In the genomic region with DNA sequence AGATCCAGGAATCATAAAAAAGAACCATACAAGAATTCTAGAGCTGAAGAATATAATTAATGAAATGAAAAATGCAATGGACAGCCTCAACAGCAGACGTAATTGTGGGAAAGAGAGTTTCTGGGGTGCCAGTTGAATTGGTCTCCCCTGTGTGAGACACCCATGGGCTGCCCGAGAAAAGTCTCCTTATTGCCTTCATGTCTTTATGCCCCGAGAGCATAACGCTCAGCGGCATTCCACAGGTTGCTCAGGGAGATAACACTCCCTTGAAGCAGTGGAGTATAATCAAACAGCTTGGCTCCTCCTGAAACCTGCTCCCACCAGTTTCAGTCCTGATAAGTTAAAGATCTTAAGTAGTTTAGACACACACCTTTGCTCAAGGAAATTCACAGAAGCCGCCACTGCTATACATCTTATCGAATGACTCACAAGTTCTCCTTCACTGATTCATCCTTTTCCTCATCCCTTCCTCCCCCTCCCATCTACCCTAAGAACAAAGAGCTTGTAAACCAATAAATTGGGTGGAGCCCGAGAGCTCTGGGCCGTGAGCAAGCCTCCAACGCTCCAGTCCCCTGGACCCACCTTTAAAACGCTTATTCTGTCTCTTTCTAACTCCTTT, we compare ENCODE assay signal across 10 cellular contexts. TPM values are rescaled to one million over a fixed set of nuclear protein-coding genes. Genes with fewer than 3 reads are reported as not detected.
"Had no signal": no experiment of that assay in that cellular context is flagged by ENCODE, and none has a peak within 500 bp of the region (broad histone marks: within the 10 kb centered on the region; RNA-seq: fewer than 3 reads in every experiment).

No MANE protein-coding gene starts in this region.

RNA-seq across cellular contexts. Expression of a gene that starts 5.5 kb away (rescaled TPM):
- total RNA-seq: activated CD4-positive, alpha-beta memory T cell treated with anti-CD3 and anti-CD28 coated beads for 36 hours; activated naive CD4-positive, alpha-beta T cell treated with anti-CD3 and anti-CD28 coated beads, Interleukin-2, amount 50 U/mL, for 72 hours; activated T-cell treated with anti-CD3 and anti-CD28 coated beads, Interleukin-2, amount 50 U/mL, for 4 hours; chondrocyte; mucosa of gallbladder; natural killer cell treated with Interleukin-12 subunit alpha and Interleukin-12 subunit beta and Interleukin-15 and Interleukin-18, amount 100 ng/mL, for 72 hours; osteocyte; temporal lobe had no signal
- polyA plus RNA-seq: lung had no signal

RNA-seq across cellular contexts. Expression of a gene that starts 28.9 kb away (rescaled TPM):
- total RNA-seq: activated CD4-positive, alpha-beta memory T cell treated with anti-CD3 and anti-CD28 coated beads for 36 hours; activated naive CD4-positive, alpha-beta T cell treated with anti-CD3 and anti-CD28 coated beads, Interleukin-2, amount 50 U/mL, for 72 hours; activated T-cell treated with anti-CD3 and anti-CD28 coated beads, Interleukin-2, amount 50 U/mL, for 4 hours; chondrocyte; left cardiac atrium; mucosa of gallbladder; natural killer cell treated with Interleukin-12 subunit alpha and Interleukin-12 subunit beta and Interleukin-15 and Interleukin-18, amount 100 ng/mL, for 72 hours; osteocyte had no signal
